Comparison of ENCODE assay signal across 8 cellular contexts in the genomic region with DNA sequence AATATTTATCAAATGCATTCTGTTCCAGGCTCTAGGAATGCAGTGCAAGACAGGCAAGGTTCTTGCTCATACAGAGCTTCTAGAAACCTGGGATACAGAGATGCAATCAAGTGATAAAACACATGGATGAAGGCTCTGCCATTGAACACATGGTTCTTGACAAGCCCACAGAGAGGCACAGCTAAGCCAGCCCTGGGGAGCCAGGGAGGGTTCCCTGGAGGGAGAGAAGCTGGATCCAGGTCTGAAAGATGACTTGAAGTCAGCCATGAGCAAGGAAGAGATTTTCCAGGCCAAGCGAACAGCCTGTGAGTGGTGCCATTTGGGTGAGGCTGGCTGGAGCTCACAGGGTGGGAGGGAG.
DNase-seq lines count a peak whose midpoint lies in the region; ATAC-seq and TF ChIP-seq lines count a peak whose summit lies in the region.

No MANE protein-coding gene starts in this region.

- CTCF ChIA-PET in AG04449 (lab: Yijun Ruan, JAX), result interaction anchor here (0.7 to 2.8 kb wide), 12 partner anchors 9 to 173 kb away, joined by 3 to 17 read pairs (median 5); no protein-coding TSS in a partner anchor
- CTCF ChIA-PET in naive thymus-derived CD4-positive, alpha-beta T cell (lab: Charles Lee), result interaction anchor here (0.6 to 2.8 kb wide), 23 partner anchors 9 to 109 kb away, joined by 3 to 20 read pairs (median 5); partner anchors contain the start of gene IRF2BPL

- peaks cover 0 to 6% (median 0%) of the 10 kb centered on the region in 11 donors for H3K9me3 Mint-ChIP-seq in naive thymus-derived CD4-positive, alpha-beta T cell

- H3K4me1 ChIP-seq in Karpas-422 (ENCODE audit: low read length), result peaks cover 31% of the 10 kb centered on the region
- peaks cover 39 to 59% of the 10 kb centered on the region in 2 donors for H3K4me1 ChIP-seq in naive thymus-derived CD4-positive, alpha-beta T cell (ENCODE audit: control insufficient read depth in 2 of 2, insufficient read depth in 2 of 2, low read length in 2 of 2)

- H3K36me3 ChIP-seq in Karpas-422 (ENCODE audit: insufficient read depth, low read length), result no peaks in the 10 kb centered on the region
- no peaks in the 10 kb centered on the region for H3K36me3 ChIP-seq in naive thymus-derived CD4-positive, alpha-beta T cell (ENCODE audit: control insufficient read depth in 2 of 3, insufficient read depth in 3 of 3, low read length in 3 of 3)

- peaks cover 41 to 89% (median 79%) of the 10 kb centered on the region in 7 donors for H3K4me1 Mint-ChIP-seq in naive thymus-derived CD4-positive, alpha-beta T cell

- peak overlapping the region; percentile 27; the same call in 1 of the 2 replicates for H2AFZ ChIP-seq in Karpas-422 (ENCODE audit: low read length)

- intact Hi-C loops in dorsolateral prefrontal cortex (cut with DNase I), result no loop called here
- intact Hi-C loops in naive thymus-derived CD4-positive, alpha-beta T cell (cut with micrococcal nuclease), result loop anchor here (1.0 to 2.0 kb wide), 10 partner anchors 15 to 654 kb away; partner anchors contain the start of genes IRF2BPL (in 2 of the 2), CIPC (in 1 of the 2), GSTZ1 (in 1 of the 2) and POMT2 (in 1 of the 2)

- H3K9me2 ChIP-seq in Karpas-422 (replicated peaks; ENCODE audit: insufficient read depth, low read length), result no peaks in the 10 kb centered on the region

- H3K27ac ChIP-seq in Karpas-422 (ENCODE audit: low read length), result peak overlapping the region; percentile 17; the same call in 1 of the 2 replicates
- H3K27ac ChIP-seq in dorsolateral prefrontal cortex, result peak overlapping the region in 54 of 59 donors; percentile 16 to 90 (median 78)
- H3K27ac ChIP-seq in naive thymus-derived CD4-positive, alpha-beta T cell (ENCODE audit: low read depth, low read length), result peak overlapping the region; percentile 87

- H3K4me3 ChIP-seq in AG04449 (ENCODE audit: low read depth, low read length) (peak overlapping the region; percentile 48), Karpas-422 (ENCODE audit: low read length) (peak overlapping the region; percentile 67), dorsolateral prefrontal cortex (peak overlapping the region in 57 of 59 donors; percentile 22 to 74 (median 51))
- H3K4me3 ChIP-seq in naive thymus-derived CD4-positive, alpha-beta T cell (ENCODE audit: low read length), result peak overlapping the region; percentile 82

- H3K79me2 ChIP-seq in Karpas-422 (ENCODE audit: low read length), result no peaks in the 10 kb centered on the region

- no peaks in the 10 kb centered on the region for H3K27me3 ChIP-seq in Karpas-422 (ENCODE audit: low read length)
- H3K27me3 ChIP-seq in dorsolateral prefrontal cortex, result no peaks in the 10 kb centered on the region
- no peaks in the 10 kb centered on the region for H3K27me3 ChIP-seq in naive thymus-derived CD4-positive, alpha-beta T cell (ENCODE audit: control insufficient read depth in 2 of 2, insufficient read depth in 2 of 2, low read length in 2 of 2)

- H4K20me1 ChIP-seq in Karpas-422 (ENCODE audit: insufficient read depth, low read depth, low read length), result no peaks in the 10 kb centered on the region

- peaks cover 0 to 8% (median 0%) of the 10 kb centered on the region in 5 donors for H3K27me3 Mint-ChIP-seq in naive thymus-derived CD4-positive, alpha-beta T cell

- peak overlapping the region; percentile 63 for H3K9ac ChIP-seq in Karpas-422 (ENCODE audit: low read length)

- no peak for TF ChIP-seq CTCF in AG04449 (IDR thresholded peaks at IDR 0.05; ENCODE audit: insufficient read depth, low read length, missing control alignments)
- peak in 2 of 56 donors; percentile 3 to 4 for TF ChIP-seq CTCF in dorsolateral prefrontal cortex (IDR thresholded peaks at IDR 0.05 in 54 of 56, conservative IDR thresholded peaks at IDR 0.05 in 2 of 56; ENCODE audit: low read depth in 1 of 56, partially characterized antibody in 56 of 56)

- POLR2A ChIA-PET in AG04449 (lab: Yijun Ruan, JAX), result interaction anchor here (0.9 to 2.5 kb wide), 12 partner anchors 9 to 81 kb away, joined by 3 to 23 read pairs (median 4); partner anchors contain the start of gene IRF2BPL
- POLR2A ChIA-PET in naive thymus-derived CD4-positive, alpha-beta T cell (lab: Charles Lee), result interaction anchor here (1.0 to 3.6 kb wide), 25 partner anchors 9 to 158 kb away, joined by 3 to 29 read pairs (median 8); no protein-coding TSS in a partner anchor

- no peaks in the 10 kb centered on the region for H3K9me3 ChIP-seq in Karpas-422 (ENCODE audit: low read length)
- no peaks in the 10 kb centered on the region for H3K9me3 ChIP-seq in naive thymus-derived CD4-positive, alpha-beta T cell (ENCODE audit: control insufficient read depth in 2 of 3, low read length in 3 of 3)

- H3K4me2 ChIP-seq in Karpas-422 (ENCODE audit: low read depth, low read length, poor library complexity, severe bottlenecking), result peak overlapping the region; percentile 88

- peak overlapping the region; percentile 87 to 99 (median 91) for H3K27ac Mint-ChIP-seq in naive thymus-derived CD4-positive, alpha-beta T cell

- ATAC-seq in naive thymus-derived CD4-positive, alpha-beta T cell, result no peak
- ATAC-seq in GM19397 (IDR thresholded peaks at IDR 0.05; ENCODE audit: unreplicated experiment), result no peak
- ATAC-seq in HG03139 (IDR thresholded peaks at IDR 0.05; ENCODE audit: unreplicated experiment), result no peak

- H3K4me3 Mint-ChIP-seq in naive thymus-derived CD4-positive, alpha-beta T cell, result peak overlapping the region; percentile 74 to 86 (median 84)

- H3K36me3 Mint-ChIP-seq in naive thymus-derived CD4-positive, alpha-beta T cell, result peaks cover 0 to 4% (median 0%) of the 10 kb centered on the region in 5 donors

- no peak for DNase-seq in AG04449 (ENCODE audit: low read depth, low spot score)
- DNase-seq in Karpas-422, result no peak
- no peak for DNase-seq in dorsolateral prefrontal cortex
- no peak for DNase-seq in naive thymus-derived CD4-positive, alpha-beta T cell
- no peak for DNase-seq in dermis blood vessel endothelial cell
- no peak for DNase-seq in Ammon's horn (ENCODE audit: low spot score)

Comparison
In these comparisons a context has a peak if more than half of its experiments do, and no peak if none do; other contexts are left out.
1. H3K27ac ChIP-seq: peak in every context shown above with its lines; median percentile 87 in naive thymus-derived CD4-positive, alpha-beta T cell; 78 in dorsolateral prefrontal cortex; 17 in Karpas-422.
2. intact Hi-C loops: an anchor here in naive thymus-derived CD4-positive, alpha-beta T cell (1.0 to 2.0 kb wide); none called in dorsolateral prefrontal cortex.